In genomic region chr1:242524571-242525359, GRCh38 we compare ENCODE assay signal across 10 cellular contexts. TPM values are rescaled to one million over a fixed set of nuclear protein-coding genes. Genes with fewer than 3 reads are reported as not detected.
DNase-seq lines count a peak whose midpoint lies in the region; ATAC-seq, FAIRE-seq and TF ChIP-seq lines count a peak whose summit lies in the region.
"Had no signal": no experiment of that assay in that cellular context is flagged by ENCODE, and none has a peak within 500 bp of the region (broad histone marks: within the 10 kb centered on the region; RNA-seq: fewer than 3 reads in every experiment).

PLD5 (minus strand) TSS chr1:242524697.

- peak within 1 kb of the TSS in 1 of 3 experiments; percentile 3 for H3K4me3 ChIP-seq in endothelial cell of umbilical vein (replicated peaks in 1 of 3; ENCODE audit: insufficient read depth in 1 of 3, low read depth in 1 of 3, low read length in 3 of 3)
- peak within 1 kb of the TSS; percentile 57 for H3K4me3 ChIP-seq in neuron (ENCODE audit: low read length)

- no peak for FAIRE-seq in endothelial cell of umbilical vein (lab: Jason Lieb, UNC)

- H2AFZ ChIP-seq in endothelial cell of umbilical vein (ENCODE audit: low read depth, low read length) (peak within 1 kb of the TSS; percentile 16), neuron (ENCODE audit: low read depth, low read length) (peak within 1 kb of the TSS; percentile 86)

- BruUV-seq in endothelial cell of umbilical vein (replicated peaks; lab: Mats Ljungman, UMichigan) = no TSS peak

- TF ChIP-seq CTCF in endothelial cell of umbilical vein (IDR thresholded peaks at IDR 0.05; ENCODE audit: extremely low read depth in 1 of 2, insufficient read depth in 1 of 2, low read depth in 1 of 2, low read length in 2 of 2) = no peak

- DNase-seq in NCI-H1436 (lab: John Stamatoyannopoulos, UW) = peak; percentile 74
- DNase-seq in NCI-H1436 treated with DMSO at 0.1 percent for 48 hours (lab: John Stamatoyannopoulos, UW) = no peak
- peak; percentile 41 for DNase-seq in NCI-H446 treated with DMSO at 0.1 percent for 48 hours (lab: John Stamatoyannopoulos, UW)
- no peak for DNase-seq in endothelial cell of umbilical vein (ENCODE audit: low read depth, low spot score)
- DNase-seq in dermis blood vessel endothelial cell = no peak
- no peak for DNase-seq in HPDE6-E6E7 (ENCODE audit: extremely low spot score)

- H3K9me1 ChIP-seq in endothelial cell of umbilical vein (replicated peaks; ENCODE audit: control insufficient read depth, extremely low read depth, insufficient read depth, low read length) = no peaks in the 10 kb centered on the region

- no peak within 1 kb of the TSS for H3K4me2 ChIP-seq in endothelial cell of umbilical vein (ENCODE audit: insufficient read depth, low read length)

- intact Hi-C loops in endothelial cell of umbilical vein (cut with micrococcal nuclease) = no loop called here

- no peaks in the 10 kb centered on the region for H4K20me1 ChIP-seq in endothelial cell of umbilical vein (replicated peaks; ENCODE audit: control insufficient read depth, extremely low read depth, insufficient read depth, low read length)

- ATAC-seq in HG03457 (IDR thresholded peaks at IDR 0.05; ENCODE audit: unreplicated experiment) = no peak

- H3K9me3 ChIP-seq in endothelial cell of umbilical vein (replicated peaks; ENCODE audit: control insufficient read depth, insufficient read depth, low read length) (no peaks in the 10 kb centered on the region), neuron (ENCODE audit: low read length) (no peaks in the 10 kb centered on the region)

- H3K79me2 ChIP-seq in endothelial cell of umbilical vein (ENCODE audit: control insufficient read depth, insufficient read depth, low read length) = no peaks in the 10 kb centered on the region

- H3K36me3 ChIP-seq in endothelial cell of umbilical vein (ENCODE audit: control insufficient read depth in 2 of 2, extremely low read depth in 1 of 2, insufficient read depth in 2 of 2, low read length in 2 of 2) (no peaks in the 10 kb centered on the region), neuron (ENCODE audit: insufficient read depth, low read length) (no peaks in the 10 kb centered on the region)

- H3K9ac ChIP-seq in endothelial cell of umbilical vein (replicated peaks; ENCODE audit: extremely low read depth, insufficient read depth, low read length) = no peak within 1 kb of the TSS

- CTCF ChIA-PET in endothelial cell of umbilical vein (lab: Charles Lee) = no interaction called here

- H3K27me3 ChIP-seq in endothelial cell of umbilical vein (ENCODE audit: control insufficient read depth in 2 of 2, insufficient read depth in 2 of 2, low read length in 2 of 2) = peaks cover 27 to 29% of the 10 kb centered on the region in 2 experiments
- peaks cover 30% of the 10 kb centered on the region for H3K27me3 ChIP-seq in neuron (ENCODE audit: insufficient read depth, low read length)

- no peaks in the 10 kb centered on the region for H3K4me1 ChIP-seq in endothelial cell of umbilical vein (ENCODE audit: control insufficient read depth, extremely low read depth, insufficient read depth, low read length)
- H3K4me1 ChIP-seq in neuron (ENCODE audit: insufficient read depth, low read length) = peaks cover 11% of the 10 kb centered on the region

- POLR2A ChIA-PET in endothelial cell of umbilical vein (lab: Charles Lee) = no interaction called here

- TF ChIP-seq POLR2A in endothelial cell of umbilical vein (IDR thresholded peaks at IDR 0.05; ENCODE audit: low read depth, low read length) = no peak

- dilution Hi-C loops in endothelial cell of umbilical vein (cut with MboI; ENCODE audit: extremely low pct_ligation_motif_present, low sequenced_read_pairs) = no loop called here

- H3K27ac ChIP-seq in endothelial cell of umbilical vein (ENCODE audit: insufficient read depth, low read depth, low read length) = no peak within 1 kb of the TSS

TF ChIP-seq in endothelial cell of umbilical vein, 7 proteins besides CTCF, POLR2A, EP300 and RAD21:
- TF ChIP-seq POLR2AphosphoS5 (IDR thresholded peaks at IDR 0.05; ENCODE audit: insufficient read depth, low read depth, low read length) (no peak), MYC (IDR thresholded peaks at IDR 0.05; ENCODE audit: low read depth, low read length) (no peak), JUN (IDR thresholded peaks at IDR 0.05; ENCODE audit: borderline replicate concordance, insufficient read depth, insufficient read length, low read depth) (no peak), EZH2 (IDR thresholded peaks at IDR 0.05; ENCODE audit: borderline replicate concordance, low read depth, low read length, severe bottlenecking) (peak; percentile 48), MAX (IDR thresholded peaks at IDR 0.05; ENCODE audit: insufficient read depth, insufficient read length) (no peak), FOS (IDR thresholded peaks at IDR 0.05; ENCODE audit: borderline replicate concordance, insufficient read depth, low read length) (no peak), GATA2 (IDR thresholded peaks at IDR 0.05; ENCODE audit: insufficient read depth, insufficient read length, low read depth, low read length) (no peak)

RNA-seq across cellular contexts. Expression of gene PLD5, which starts in this region (rescaled TPM):
- not detected in 2 replicates for total RNA-seq in endothelial cell of umbilical vein
- not detected in 2 replicates for polyA plus RNA-seq in endothelial cell of umbilical vein
- not detected in 2 replicates for polyA plus RNA-seq in endothelial cell of umbilical vein (2011; cell fraction: cytosol; rRNA removed)
- polyA plus RNA-seq in endothelial cell of umbilical vein (2011; cell fraction: nucleus; rRNA removed) = not detected in 2 replicates
- not detected in 2 replicates for polyA plus RNA-seq in endothelial cell of umbilical vein (2012)
- not detected in 2 replicates for polyA minus RNA-seq in endothelial cell of umbilical vein
- polyA minus RNA-seq in endothelial cell of umbilical vein (2011; cell fraction: cytosol; rRNA and poly(A)+ RNA removed) = not detected
- not detected in 2 replicates for polyA minus RNA-seq in endothelial cell of umbilical vein (2011; cell fraction: nucleus; rRNA and poly(A)+ RNA removed)
- not detected in 2 replicates for total RNA-seq in dermis blood vessel endothelial cell
- total RNA-seq: pulmonary artery endothelial cell, SK-MEL-5 had no signal

Comparison
In these comparisons a context has a peak if more than half of its experiments do, and no peak if none do; other contexts are left out.
1. DNase-seq: peak in NCI-H1436 (single experiment) and NCI-H446 treated with DMSO at 0.1 percent for 48 hours (single experiment); none in NCI-H1436 treated with DMSO at 0.1 percent for 48 hours (single experiment), endothelial cell of umbilical vein (single experiment), dermis blood vessel endothelial cell (single experiment) and HPDE6-E6E7 (single experiment).